Comparison of ENCODE assay signal across 29 cellular contexts in genomic region chr7:131143869-131144268, GRCh38.
"Had no signal": no experiment of that assay in that cellular context is flagged by ENCODE, and none has a peak within 500 bp of the region (broad histone marks: within the 10 kb centered on the region; RNA-seq: fewer than 3 reads in every experiment).

No MANE protein-coding gene starts in this region.

- H3K36me3 ChIP-seq: colonic mucosa, esophagus muscularis mucosa, esophagus squamous epithelium, gastrocnemius medialis, gastroesophageal sphincter, heart left ventricle, heart right ventricle had no signal

- H3K9me3 Mint-ChIP-seq: effector memory CD8-positive, alpha-beta T cell had no signal

- H3K4me3 Mint-ChIP-seq: dendritic cell treated with granulocyte-macrophage colony-stimulating factor and Interleukin-4, amounts not matched to agents 40 ng/mL and 50 ng/mL, for 4 days; effector memory CD8-positive, alpha-beta T cell; endodermal cell had no signal

- H3K27me3 Mint-ChIP-seq: effector memory CD8-positive, alpha-beta T cell had no signal

- H3K4me3 ChIP-seq: colonic mucosa, coronary artery, dorsolateral prefrontal cortex, esophagus muscularis mucosa, esophagus squamous epithelium, gastrocnemius medialis, gastroesophageal sphincter, heart left ventricle, heart right ventricle had no signal

- H3K27ac ChIP-seq: colonic mucosa, coronary artery, dorsolateral prefrontal cortex, epithelial cell of prostate, esophagus muscularis mucosa, esophagus squamous epithelium, foreskin keratinocyte, gastrocnemius medialis, gastroesophageal sphincter, heart left ventricle, heart right ventricle had no signal

- H3K4me1 ChIP-seq: colonic mucosa, esophagus squamous epithelium, gastroesophageal sphincter had no signal

- ATAC-seq: effector memory CD8-positive, alpha-beta T cell; esophagus mucosa; foreskin keratinocyte; gastrocnemius medialis; gastroesophageal sphincter; heart left ventricle; heart right ventricle had no signal

- FAIRE-seq: colon, endometrium, endothelial cell of umbilical vein, frontal cortex had no signal

- H3K9me3 ChIP-seq: colonic mucosa, esophagus muscularis mucosa, esophagus squamous epithelium, gastrocnemius medialis, gastroesophageal sphincter, heart left ventricle, heart right ventricle had no signal

- DNase-seq: colonic mucosa; cortex of kidney; dermis blood vessel endothelial cell; dorsolateral prefrontal cortex; effector CD4-positive, alpha-beta T cell; effector CD8-positive, alpha-beta T cell; effector memory CD4-positive, alpha-beta T cell; effector memory CD8-positive, alpha-beta T cell; endodermal cell; erythroblast; esophagus squamous epithelium; foreskin fibroblast; foreskin keratinocyte; foreskin melanocyte; gastrocnemius medialis; glutamatergic neuron; head of caudate nucleus; heart left ventricle; heart right ventricle had no signal

- H3K27ac Mint-ChIP-seq: dendritic cell treated with granulocyte-macrophage colony-stimulating factor and Interleukin-4, amounts not matched to agents 40 ng/mL and 50 ng/mL, for 4 days; effector memory CD8-positive, alpha-beta T cell; endodermal cell had no signal

- H3K27me3 ChIP-seq: colonic mucosa, dorsolateral prefrontal cortex, esophagus muscularis mucosa, esophagus squamous epithelium, foreskin keratinocyte, gastrocnemius medialis, gastroesophageal sphincter, heart left ventricle, heart right ventricle had no signal
